ENCODE assay signal across 11 cellular contexts in genomic region chr20:25040438-25040831, GRCh38. TPM values are rescaled to one million over a fixed set of nuclear protein-coding genes. Genes with fewer than 3 reads are reported as not detected.
DNase-seq lines count a peak whose midpoint lies in the region; ATAC-seq and TF ChIP-seq lines count a peak whose summit lies in the region.
"Had no signal": no experiment of that assay in that cellular context is flagged by ENCODE, and none has a peak within 500 bp of the region (broad histone marks: within the 10 kb centered on the region; RNA-seq: fewer than 3 reads in every experiment).

No MANE protein-coding gene starts in this region.

- TF ChIP-seq POLR2A in Peyer's patch (IDR thresholded peaks at IDR 0.05) (no peak), ovary (IDR thresholded peaks at IDR 0.05) (no peak)

- TF ChIP-seq CTCF in AG09319 (IDR thresholded peaks at IDR 0.05; ENCODE audit: low read depth, low read length) (no peak), Peyer's patch (IDR thresholded peaks at IDR 0.05) (no peak), ovary (IDR thresholded peaks at IDR 0.05) (no peak)

- H3K4me1 ChIP-seq in Peyer's patch = peaks cover 29 to 98% (median 54%) of the 10 kb centered on the region in 4 donors
- peaks cover 30% of the 10 kb centered on the region for H3K4me1 ChIP-seq in ovary (ENCODE audit: insufficient read depth)

- intact Hi-C loops in ovary (cut with DNase I) = no loop called here

- no peak for ATAC-seq in HG03135 (IDR thresholded peaks at IDR 0.05; ENCODE audit: unreplicated experiment)

- DNase-seq in AG09319 (ENCODE audit: extremely low read depth, low read depth) = peak; percentile 22
- DNase-seq in Peyer's patch = no peak
- peak; percentile 55 for DNase-seq in fibroblast of peridontal ligament (ENCODE audit: extremely low read depth)
- DNase-seq in ovary = peak; percentile 48 to 72 (median 64)
- no peak for DNase-seq in NCI-H2029 (lab: John Stamatoyannopoulos, UW)
- no peak for DNase-seq in activated CD4-positive, alpha-beta T cell treated with anti-CD3 and anti-CD28 coated beads, Interleukin-2, amount 50 U/mL, for 4 hours
- no peak for DNase-seq in activated CD4-positive, alpha-beta T cell treated with anti-CD3 and anti-CD28 coated beads for 4 hours
- DNase-seq: cortex of kidney, nephron progenitor cell had no signal

- H3K27ac ChIP-seq in Peyer's patch = peak overlapping the region; percentile 49 to 84 (median 68)
- H3K27ac ChIP-seq in ovary = peak overlapping the region in 1 of 2 donors; percentile 47

- peak overlapping the region in 1 of 4 donors; percentile 3 for H3K4me3 ChIP-seq in Peyer's patch
- no peak overlapping the region for H3K4me3 ChIP-seq in ovary

- 1 to 19% (median 5%) methylated on average over 6 of the region's 6 CpGs for WGBS in ovary, 3 donors

- H3K27me3 ChIP-seq in Peyer's patch = no peaks in the 10 kb centered on the region
- no peaks in the 10 kb centered on the region for H3K27me3 ChIP-seq in ovary

- H3K36me3 ChIP-seq in Peyer's patch = no peaks in the 10 kb centered on the region
- no peaks in the 10 kb centered on the region for H3K36me3 ChIP-seq in ovary

- no peaks in the 10 kb centered on the region for H3K9me3 ChIP-seq in Peyer's patch
- H3K9me3 ChIP-seq in ovary = no peaks in the 10 kb centered on the region

- no peak for TF ChIP-seq EP300 in ovary (IDR thresholded peaks at IDR 0.05)

RNA-seq across cellular contexts. Expression of gene ACSS1, which starts 17.5 kb away (rescaled TPM):
- total RNA-seq in Peyer's patch (100 to 1,000 TPM in 3 of 4 donors, 10 to 100 TPM in 1; 49.5 to 160 (median 134) TPM), ovary (10 to 100 TPM; 14.9 to 37.0 (median 29.0) TPM)
- polyA plus RNA-seq in ovary = 10 to 100 TPM; 13.1 to 31.9 TPM

RNA-seq across cellular contexts. Expression of gene VSX1, which starts 41.5 kb away (rescaled TPM):
- total RNA-seq in Peyer's patch (not detected), ovary (1 to 10 TPM in 2 of 7 donors, under 1 TPM in 3, not detected in 2; 0.13 to 1.4 (median 0.96) TPM)
- under 1 TPM; 0.11 to 0.75 TPM for polyA plus RNA-seq in ovary
- total RNA-seq: NCI-H460 had no signal

RNA-seq across cellular contexts. Expression of gene APMAP, which starts 47.9 kb away (rescaled TPM):
- total RNA-seq in Peyer's patch = 10 to 100 TPM; 19.0 to 40.9 (median 31.6) TPM
- 10 to 100 TPM; 23.5 to 59.0 (median 45.3) TPM for total RNA-seq in ovary
- polyA plus RNA-seq in ovary = 100 to 1,000 TPM in 1 of 2 donors, 10 to 100 TPM in 1; 46.0 to 103 TPM

Comparison
In these comparisons a context has a peak if more than half of its experiments do, and no peak if none do; other contexts are left out.
1. DNase-seq: peak in AG09319 (single experiment), fibroblast of peridontal ligament (single experiment) and ovary (5 of 5); none in Peyer's patch (0 of 3), NCI-H2029 (single experiment), activated CD4-positive, alpha-beta T cell treated with anti-CD3 and anti-CD28 coated beads, Interleukin-2, amount 50 U/mL, for 4 hours (0 of 2) and activated CD4-positive, alpha-beta T cell treated with anti-CD3 and anti-CD28 coated beads for 4 hours (0 of 2).